ENCODE assay signal across 20 cellular contexts in genomic region chr22:28728002-28728401, GRCh38. TPM values are rescaled to one million over a fixed set of nuclear protein-coding genes. Genes with fewer than 3 reads are reported as not detected.
DNase-seq lines count a peak whose midpoint lies in the region; ATAC-seq and TF ChIP-seq lines count a peak whose summit lies in the region.
"Had no signal": no experiment of that assay in that cellular context is flagged by ENCODE, and none has a peak within 500 bp of the region (broad histone marks: within the 10 kb centered on the region; RNA-seq: fewer than 3 reads in every experiment).

No MANE protein-coding gene starts in this region.

- peak overlapping the region; percentile 81; the same call in 1 of the 2 replicates for H3K4me2 ChIP-seq in BLaER1

- intact Hi-C loops in activated CD4-positive, alpha-beta memory T cell treated with anti-CD3 and anti-CD28 coated beads for 36 hours (cut with micrococcal nuclease) = no loop called here
- intact Hi-C loops in CD4-positive, alpha-beta T cell (cut with DNase I, micrococcal nuclease) = no loop called here

- H3K27ac ChIP-seq in ACC112 (ENCODE audit: low read depth, low read length) (peak overlapping the region; percentile 57), BLaER1 (no peak overlapping the region)
- H3K27ac ChIP-seq in CD4-positive, alpha-beta T cell (ENCODE audit: low read depth, low read length) = no peak overlapping the region
- H3K27ac ChIP-seq: GM23248 had no signal

- H3K4me1 ChIP-seq in ACC112 (ENCODE audit: control insufficient read depth, insufficient read depth, low read length, unreplicated experiment) (peaks cover 9% of the 10 kb centered on the region), BLaER1 (peaks cover 18% of the 10 kb centered on the region)

- no peak for TF ChIP-seq CTCF in CD4-positive, alpha-beta T cell (IDR thresholded peaks at IDR 0.05)

- H3K9me3 ChIP-seq in BLaER1 = no peaks in the 10 kb centered on the region
- H3K9me3 ChIP-seq in MG63 = no peaks in the 10 kb centered on the region
- H3K9me3 ChIP-seq in CD4-positive, alpha-beta T cell (ENCODE audit: control insufficient read depth, low read length) = no peaks in the 10 kb centered on the region
- H3K9me3 ChIP-seq: BLaER1 treated with 17β-estradiol and CSF1 and Interleukin-3, amounts not matched to agents 10 nM and 100 nM had no signal

- H2AFZ ChIP-seq in ACC112 (ENCODE audit: low read length, unreplicated experiment) = no peak overlapping the region
- H2AFZ ChIP-seq: GM23248 had no signal

- H3K9me3 Mint-ChIP-seq in immature natural killer cell = no peaks in the 10 kb centered on the region
- H3K9me3 Mint-ChIP-seq in natural killer cell treated with Interleukin-12 subunit alpha and Interleukin-12 subunit beta and Interleukin-15 and Interleukin-18, amount 100 ng/mL, for 72 hours = no peaks in the 10 kb centered on the region
- H3K9me3 Mint-ChIP-seq in activated CD4-positive, alpha-beta memory T cell treated with anti-CD3 and anti-CD28 coated beads for 36 hours = no peaks in the 10 kb centered on the region
- H3K9me3 Mint-ChIP-seq in CD4-positive, alpha-beta T cell = no peaks in the 10 kb centered on the region
- H3K9me3 Mint-ChIP-seq: CD4-positive, alpha-beta memory T cell had no signal

- H3K4me3 Mint-ChIP-seq in immature natural killer cell = peak overlapping the region in 4 of 5 donors; percentile 5 to 71 (median 26)
- H3K4me3 Mint-ChIP-seq in natural killer cell treated with Interleukin-12 subunit alpha and Interleukin-12 subunit beta and Interleukin-15 and Interleukin-18, amount 100 ng/mL, for 72 hours = peak overlapping the region; percentile 33
- H3K4me3 Mint-ChIP-seq in activated CD4-positive, alpha-beta memory T cell treated with anti-CD3 and anti-CD28 coated beads for 36 hours = no peak overlapping the region
- H3K4me3 Mint-ChIP-seq in CD4-positive, alpha-beta T cell = no peak overlapping the region
- H3K4me3 Mint-ChIP-seq: B cell; CD14-positive monocyte; CD4-positive, alpha-beta memory T cell had no signal

- CTCF ChIA-PET in activated CD4-positive, alpha-beta memory T cell treated with anti-CD3 and anti-CD28 coated beads for 36 hours (lab: Charles Lee) = no interaction called here
- CTCF ChIA-PET in CD4-positive, alpha-beta T cell (lab: Charles Lee) = no interaction called here

- H3K27me3 Mint-ChIP-seq in immature natural killer cell (ENCODE audit: low read depth in 3 of 3) = peaks cover 0 to 5% (median 0%) of the 10 kb centered on the region in 3 donors
- H3K27me3 Mint-ChIP-seq in natural killer cell treated with Interleukin-12 subunit alpha and Interleukin-12 subunit beta and Interleukin-15 and Interleukin-18, amount 100 ng/mL, for 72 hours = no peaks in the 10 kb centered on the region
- no peaks in the 10 kb centered on the region for H3K27me3 Mint-ChIP-seq in activated CD4-positive, alpha-beta memory T cell treated with anti-CD3 and anti-CD28 coated beads for 36 hours
- H3K27me3 Mint-ChIP-seq in CD4-positive, alpha-beta T cell = no peaks in the 10 kb centered on the region
- H3K27me3 Mint-ChIP-seq: B cell; CD4-positive, alpha-beta memory T cell had no signal

- H3K9ac ChIP-seq in BLaER1 = no peak overlapping the region
- H3K9ac ChIP-seq: GM23248 had no signal

- H3K36me3 Mint-ChIP-seq in immature natural killer cell = peaks cover 11 to 29% (median 18%) of the 10 kb centered on the region in 3 donors
- peaks cover 11% of the 10 kb centered on the region for H3K36me3 Mint-ChIP-seq in natural killer cell treated with Interleukin-12 subunit alpha and Interleukin-12 subunit beta and Interleukin-15 and Interleukin-18, amount 100 ng/mL, for 72 hours
- H3K36me3 Mint-ChIP-seq in activated CD4-positive, alpha-beta memory T cell treated with anti-CD3 and anti-CD28 coated beads for 36 hours = peaks cover 22% of the 10 kb centered on the region
- H3K36me3 Mint-ChIP-seq in CD4-positive, alpha-beta T cell (ENCODE audit: low read depth) = peaks cover 33% of the 10 kb centered on the region

- POLR2A ChIA-PET in activated CD4-positive, alpha-beta memory T cell treated with anti-CD3 and anti-CD28 coated beads for 36 hours (lab: Charles Lee) = no interaction called here
- POLR2A ChIA-PET in CD4-positive, alpha-beta T cell (lab: Charles Lee) = no interaction called here

- H4K20me1 ChIP-seq in BLaER1 = peaks cover 38% of the 10 kb centered on the region

- DNase-seq in immature natural killer cell (no peak), MG63 (no peak)
- no peak for DNase-seq in natural killer cell treated with Interleukin-12 subunit alpha and Interleukin-12 subunit beta and Interleukin-15 and Interleukin-18, amount 100 ng/mL, for 72 hours (ENCODE audit: low spot score)
- DNase-seq in activated CD4-positive, alpha-beta memory T cell treated with anti-CD3 and anti-CD28 coated beads for 36 hours = no peak
- no peak for DNase-seq in CD4-positive, alpha-beta T cell
- DNase-seq: Calu3; CD4-positive, alpha-beta memory T cell; COR-L47; DMS53; DMS79 treated with DMSO at 0.1 percent for 48 hours; GF-D8; H7; HCEC 1CT had no signal

- no peak overlapping the region for H3K27ac Mint-ChIP-seq in immature natural killer cell
- H3K27ac Mint-ChIP-seq in natural killer cell treated with Interleukin-12 subunit alpha and Interleukin-12 subunit beta and Interleukin-15 and Interleukin-18, amount 100 ng/mL, for 72 hours = peak overlapping the region; percentile 60 to 87
- no peak overlapping the region for H3K27ac Mint-ChIP-seq in activated CD4-positive, alpha-beta memory T cell treated with anti-CD3 and anti-CD28 coated beads for 36 hours
- H3K27ac Mint-ChIP-seq in CD4-positive, alpha-beta T cell = no peak overlapping the region
- H3K27ac Mint-ChIP-seq: B cell had no signal

- H3K36me3 ChIP-seq in ACC112 (ENCODE audit: insufficient read depth, low read length) = no peaks in the 10 kb centered on the region
- H3K36me3 ChIP-seq in BLaER1 = peaks cover 75% of the 10 kb centered on the region
- H3K36me3 ChIP-seq in MG63 = peaks cover 24% of the 10 kb centered on the region

- H3K4me1 Mint-ChIP-seq in immature natural killer cell = peaks cover 14 to 17% of the 10 kb centered on the region in 2 donors
- peaks cover 15 to 23% of the 10 kb centered on the region in 2 donors for H3K4me1 Mint-ChIP-seq in natural killer cell treated with Interleukin-12 subunit alpha and Interleukin-12 subunit beta and Interleukin-15 and Interleukin-18, amount 100 ng/mL, for 72 hours (ENCODE audit: low read depth in 2 of 2)
- H3K4me1 Mint-ChIP-seq in activated CD4-positive, alpha-beta memory T cell treated with anti-CD3 and anti-CD28 coated beads for 36 hours (ENCODE audit: low read depth) = no peaks in the 10 kb centered on the region
- no peaks in the 10 kb centered on the region for H3K4me1 Mint-ChIP-seq in CD4-positive, alpha-beta T cell (ENCODE audit: low read depth)
- H3K4me1 Mint-ChIP-seq: CD4-positive, alpha-beta memory T cell had no signal

- no peak for ATAC-seq in natural killer cell treated with Interleukin-12 subunit alpha and Interleukin-12 subunit beta and Interleukin-15 and Interleukin-18, amount 100 ng/mL, for 72 hours
- ATAC-seq in HG02970 (IDR thresholded peaks at IDR 0.05; ENCODE audit: low FRiP score, unreplicated experiment) = no peak
- ATAC-seq in CD4-positive, alpha-beta T cell (ENCODE audit: poor library complexity) = no peak

- H3K27me3 ChIP-seq in ACC112 (ENCODE audit: insufficient read depth, low read length) (no peaks in the 10 kb centered on the region), BLaER1 (no peaks in the 10 kb centered on the region), MG63 (no peaks in the 10 kb centered on the region)
- no peaks in the 10 kb centered on the region for H3K27me3 ChIP-seq in CD4-positive, alpha-beta T cell (ENCODE audit: control insufficient read depth, insufficient read depth, low read length)
- H3K27me3 ChIP-seq: BLaER1 treated with 17β-estradiol and CSF1 and Interleukin-3, amounts not matched to agents 10 nM and 100 nM had no signal

- peaks cover 2% of the 10 kb centered on the region for H3K79me2 ChIP-seq in ACC112 (ENCODE audit: control insufficient read depth, insufficient read depth, low read length, unreplicated experiment)

- no peak overlapping the region for H3K4me3 ChIP-seq in ACC112 (ENCODE audit: low read depth, low read length)
- no peak overlapping the region for H3K4me3 ChIP-seq in BLaER1
- no peak overlapping the region for H3K4me3 ChIP-seq in MG63
- H3K4me3 ChIP-seq: BLaER1 treated with 17β-estradiol and CSF1 and Interleukin-3, amounts not matched to agents 10 nM and 100 nM; GM23248 had no signal

RNA-seq across cellular contexts. Expression of gene CHEK2, which starts 13.6 kb away (rescaled TPM):
- polyA plus RNA-seq in immature natural killer cell = 10 to 100 TPM in 1 of 3 donors, 1 to 10 TPM in 2; 6.2 to 10.6 (median 9.6) TPM
- total RNA-seq in natural killer cell treated with Interleukin-12 subunit alpha and Interleukin-12 subunit beta and Interleukin-15 and Interleukin-18, amount 100 ng/mL, for 72 hours = 10 to 100 TPM; 28.1 to 36.2 TPM
- total RNA-seq in MG63 (2014; rRNA removed; shearing (Covaris generic); ENCODE audit: low replicate concordance) = 38.6 and 51.8 TPM in 2 replicates
- total RNA-seq in activated CD4-positive, alpha-beta memory T cell treated with anti-CD3 and anti-CD28 coated beads for 36 hours = 10 to 100 TPM; 30.0 to 36.0 TPM
- 1 to 10 TPM; 2.6 to 4.0 TPM for total RNA-seq in CD4-positive, alpha-beta T cell

RNA-seq across cellular contexts. Expression of gene HSCB, which starts 13.8 kb away (rescaled TPM):
- polyA plus RNA-seq in immature natural killer cell = 10 to 100 TPM; 32.5 to 36.3 (median 35.8) TPM
- total RNA-seq in natural killer cell treated with Interleukin-12 subunit alpha and Interleukin-12 subunit beta and Interleukin-15 and Interleukin-18, amount 100 ng/mL, for 72 hours = 10 to 100 TPM; 11.8 to 22.1 TPM
- total RNA-seq in MG63 (2014; rRNA removed; shearing (Covaris generic); ENCODE audit: low replicate concordance) = 16.2 and 17.8 TPM in 2 replicates
- 10 to 100 TPM; 16.5 to 18.1 TPM for total RNA-seq in activated CD4-positive, alpha-beta memory T cell treated with anti-CD3 and anti-CD28 coated beads for 36 hours
- total RNA-seq in CD4-positive, alpha-beta T cell = 1 to 10 TPM; 3.4 to 3.7 TPM

RNA-seq across cellular contexts. Expression of gene CCDC117, which starts 44.5 kb away (rescaled TPM):
- 10 to 100 TPM; 13.7 to 21.4 (median 14.7) TPM for polyA plus RNA-seq in immature natural killer cell
- total RNA-seq in natural killer cell treated with Interleukin-12 subunit alpha and Interleukin-12 subunit beta and Interleukin-15 and Interleukin-18, amount 100 ng/mL, for 72 hours = 10 to 100 TPM; 35.3 to 43.4 TPM
- total RNA-seq in MG63 (2014; rRNA removed; shearing (Covaris generic); ENCODE audit: low replicate concordance) = 25.4 and 32.4 TPM in 2 replicates
- total RNA-seq in activated CD4-positive, alpha-beta memory T cell treated with anti-CD3 and anti-CD28 coated beads for 36 hours = 10 to 100 TPM; 27.7 to 31.6 TPM
- total RNA-seq in CD4-positive, alpha-beta T cell = 10 to 100 TPM; 14.2 to 16.1 TPM

RNA-seq across cellular contexts. Expression of gene TTC28, which starts 48.4 kb away (rescaled TPM):
- polyA plus RNA-seq in immature natural killer cell = under 1 TPM in 2 of 3 donors, not detected in 1; 0.03 to 0.65 TPM
- total RNA-seq in natural killer cell treated with Interleukin-12 subunit alpha and Interleukin-12 subunit beta and Interleukin-15 and Interleukin-18, amount 100 ng/mL, for 72 hours = 1 to 10 TPM; 5.7 to 6.0 TPM
- total RNA-seq in MG63 (2014; rRNA removed; shearing (Covaris generic); ENCODE audit: low replicate concordance) = 2.9 and 3.1 TPM in 2 replicates
- total RNA-seq in activated CD4-positive, alpha-beta memory T cell treated with anti-CD3 and anti-CD28 coated beads for 36 hours = under 1 TPM; 0.59 to 0.80 TPM
- 1 to 10 TPM; 4.6 to 5.7 TPM for total RNA-seq in CD4-positive, alpha-beta T cell

Comparison
In these comparisons a context has a peak if more than half of its experiments do, and no peak if none do; other contexts are left out.
1. H3K27ac Mint-ChIP-seq: peak in natural killer cell treated with Interleukin-12 subunit alpha and Interleukin-12 subunit beta and Interleukin-15 and Interleukin-18, amount 100 ng/mL, for 72 hours (2 of 2); none in immature natural killer cell (0 of 6), activated CD4-positive, alpha-beta memory T cell treated with anti-CD3 and anti-CD28 coated beads for 36 hours (single experiment) and CD4-positive, alpha-beta T cell (single experiment).
2. H3K4me3 Mint-ChIP-seq: peak in immature natural killer cell (4 of 5) and natural killer cell treated with Interleukin-12 subunit alpha and Interleukin-12 subunit beta and Interleukin-15 and Interleukin-18, amount 100 ng/mL, for 72 hours (single experiment); none in activated CD4-positive, alpha-beta memory T cell treated with anti-CD3 and anti-CD28 coated beads for 36 hours (single experiment) and CD4-positive, alpha-beta T cell (single experiment).